Comparison of ENCODE assay signal across 8 cellular contexts in genomic region chr5:61162010-61162831, GRCh38.
A peak's percentile ranks its signal among the peaks of the same experiment; 100 is the strongest.
DNase-seq lines count a peak whose midpoint lies in the region; ATAC-seq and TF ChIP-seq lines count a peak whose summit lies in the region.

SMIM15 (minus strand) TSS chr5:61162468; CDS start chr5:61160171, 2,297 bp downstream.

- H3K4me3 ChIP-seq in iPS-18c (ENCODE audit: insufficient read depth, low read depth, low read length), result peak within 1 kb of the TSS; percentile 97
- peak within 1 kb of the TSS; percentile 48 to 91 (median 61) for H3K4me3 ChIP-seq in skin epidermis

- ATAC-seq in GM18520 (IDR thresholded peaks at IDR 0.05; ENCODE audit: unreplicated experiment) (peak; percentile 96), HG03064 (IDR thresholded peaks at IDR 0.05; ENCODE audit: low read depth, unreplicated experiment) (peak; percentile 97)

- TF ChIP-seq CTCF in 22Rv1 (IDR thresholded peaks at IDR 0.05) (no peak), VCaP (conservative IDR thresholded peaks at IDR 0.05) (no peak)

- in situ Hi-C loops in T47D (cut with HindIII; ENCODE audit: low pct_unique_long_range_greater_than_20kb, low sequenced_read_pairs), result no loop called here

- H3K27ac ChIP-seq in 22Rv1 (peak within 1 kb of the TSS; percentile 93), VCaP (peak within 1 kb of the TSS; percentile 90), skin epidermis (peak within 1 kb of the TSS; percentile 82 to 97 (median 94))

- DNase-seq in NCI-H2171 (lab: John Stamatoyannopoulos, UW) (peak; percentile 77), T47D (ENCODE audit: low read depth in 1 of 2, low spot score in 1 of 2) (peak; percentile 96 to 97)

- H3K9me3 ChIP-seq in iPS-18c (ENCODE audit: control insufficient read depth, insufficient read depth, low read length), result no peaks in the 10 kb centered on the region

Comparison
In these comparisons a context has a peak if more than half of its experiments do, and no peak if none do; other contexts are left out.
1. Peak in every context shown above with its lines: DNase-seq, ATAC-seq, H3K4me3 ChIP-seq and H3K27ac ChIP-seq.